Comparison of ENCODE assay signal across 16 cellular contexts in the genomic region with DNA sequence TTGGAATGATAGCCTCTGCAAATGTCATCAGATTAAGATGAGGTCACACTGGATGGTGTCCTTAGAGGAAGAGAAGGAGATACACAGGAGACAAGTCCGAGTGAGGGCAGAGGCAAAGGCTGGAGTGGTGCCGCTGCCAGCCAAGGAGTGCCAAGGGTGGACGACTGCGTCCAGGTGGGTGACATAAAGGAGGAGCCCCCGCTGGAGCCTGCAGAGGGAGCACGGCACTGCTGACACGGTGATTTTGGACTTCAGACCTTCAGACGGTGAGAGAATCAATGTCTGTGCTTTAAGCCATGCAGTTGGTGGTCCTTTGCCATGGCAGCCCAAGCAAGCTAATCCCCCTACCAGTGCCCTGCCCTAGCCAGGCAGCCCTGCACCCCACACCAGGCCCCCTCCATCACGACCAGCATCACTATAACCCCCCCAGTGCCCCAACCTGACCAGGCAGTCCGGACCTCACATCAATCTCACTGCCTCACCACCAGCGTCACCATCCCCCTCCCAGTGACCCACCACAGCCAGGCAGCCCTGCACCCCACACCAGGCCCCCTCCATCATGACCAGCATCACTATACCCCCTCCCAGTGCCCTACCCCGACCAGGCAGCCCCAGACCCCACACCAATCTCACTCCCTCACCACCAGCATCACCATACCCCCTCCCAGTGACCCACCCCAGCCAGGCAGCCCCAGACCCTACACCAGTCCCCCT.
DNase-seq lines count a peak whose midpoint lies in the region; ATAC-seq and TF ChIP-seq lines count a peak whose summit lies in the region.
"Had no signal": no experiment of that assay in that cellular context is flagged by ENCODE, and none has a peak within 500 bp of the region (broad histone marks: within the 10 kb centered on the region; RNA-seq: fewer than 3 reads in every experiment).

No MANE protein-coding gene starts in this region.

- no peaks in the 10 kb centered on the region for H3K36me3 Mint-ChIP-seq in activated T-helper 2 cell treated with anti-CD3 and anti-CD28 coated beads, Interferon-gamma antibody, Interleukin-2, Interleukin-4, amounts not matched to agents 10 μg/mL and 5 μg/mL and 100 μg/mL, durations not matched to agents 14 hours and 24 hours and 36 hours (ENCODE audit: low read depth)

- WGBS in right cardiac atrium: 78% methylated on average over 12 of the region's 12 CpGs
- WGBS in right lobe of liver (ENCODE audit: insufficient coverage, low coverage, low lambda C conversion rate, missing lambda C conversion rate): 35% methylated on average over 3 of the region's 12 CpGs

- ATAC-seq in right cardiac atrium: no peak
- ATAC-seq in right lobe of liver: no peak
- ATAC-seq in HG03039 (IDR thresholded peaks at IDR 0.05; ENCODE audit: unreplicated experiment): no peak
- ATAC-seq in GM18907 (IDR thresholded peaks at IDR 0.05; ENCODE audit: unreplicated experiment): no peak
- ATAC-seq: PC-3 had no signal

- no peaks in the 10 kb centered on the region for H3K4me1 Mint-ChIP-seq in activated T-helper 2 cell treated with anti-CD3 and anti-CD28 coated beads, Interferon-gamma antibody, Interleukin-2, Interleukin-4, amounts not matched to agents 10 μg/mL and 5 μg/mL and 100 μg/mL, durations not matched to agents 14 hours and 24 hours and 36 hours (ENCODE audit: low read depth)

- no peaks in the 10 kb centered on the region for H3K4me1 ChIP-seq in right cardiac atrium (ENCODE audit: control insufficient read depth, insufficient read depth, low read length)
- no peaks in the 10 kb centered on the region for H3K4me1 ChIP-seq in right lobe of liver

- H3K27me3 Mint-ChIP-seq in activated T-helper 2 cell treated with anti-CD3 and anti-CD28 coated beads, Interferon-gamma antibody, Interleukin-2, Interleukin-4, amounts not matched to agents 10 μg/mL and 5 μg/mL and 100 μg/mL, durations not matched to agents 14 hours and 24 hours and 36 hours (ENCODE audit: low read depth): no peaks in the 10 kb centered on the region

- intact Hi-C loops in cardiac septum (cut with DNase I): no loop called here
- intact Hi-C loops in right cardiac atrium (cut with DNase I): no loop called here
- intact Hi-C loops in right lobe of liver (cut with DNase I): no loop called here
- intact Hi-C loops in activated T-helper 2 cell treated with anti-CD3 and anti-CD28 coated beads, Interferon-gamma antibody, Interleukin-2, Interleukin-4, amounts not matched to agents 10 μg/mL and 5 μg/mL and 100 μg/mL, durations not matched to agents 14 hours and 24 hours and 36 hours (cut with micrococcal nuclease): no loop called here

- H3K9me3 ChIP-seq in right cardiac atrium (ENCODE audit: control insufficient read depth, low read length) (no peaks in the 10 kb centered on the region), right lobe of liver (no peaks in the 10 kb centered on the region)

- no peak overlapping the region for H3K4me3 Mint-ChIP-seq in activated T-helper 2 cell treated with anti-CD3 and anti-CD28 coated beads, Interferon-gamma antibody, Interleukin-2, Interleukin-4, amounts not matched to agents 10 μg/mL and 5 μg/mL and 100 μg/mL, durations not matched to agents 14 hours and 24 hours and 36 hours (ENCODE audit: low read depth)
- H3K4me3 Mint-ChIP-seq: HFFc6 had no signal

- H3K4me3 ChIP-seq in right cardiac atrium (ENCODE audit: low read length) (no peak overlapping the region), right lobe of liver (no peak overlapping the region)

- peaks cover 6% of the 10 kb centered on the region for H3K9me3 Mint-ChIP-seq in activated T-helper 2 cell treated with anti-CD3 and anti-CD28 coated beads, Interferon-gamma antibody, Interleukin-2, Interleukin-4, amounts not matched to agents 10 μg/mL and 5 μg/mL and 100 μg/mL, durations not matched to agents 14 hours and 24 hours and 36 hours

- H3K27ac ChIP-seq in right cardiac atrium (ENCODE audit: low read length) (no peak overlapping the region), right lobe of liver (no peak overlapping the region)

- TF ChIP-seq CTCF in right lobe of liver (IDR thresholded peaks at IDR 0.05): no peak

- DNase-seq in cardiac septum (ENCODE audit: low spot score) (peak; percentile 66), right cardiac atrium (no peak), right lobe of liver (peak in 2 of 3 donors; percentile 8 to 36)
- DNase-seq in stimulated activated CD8-positive, alpha-beta memory T cell treated with anti-CD3 and anti-CD28 coated beads, Interleukin-4, amount 100 ng/mL, for 48 hours: peak; percentile 9
- DNase-seq in activated T-helper 2 cell treated with anti-CD3 and anti-CD28 coated beads, Interferon-gamma antibody, Interleukin-2, Interleukin-4, amounts not matched to agents 10 μg/mL and 5 μg/mL and 100 μg/mL, durations not matched to agents 14 hours and 24 hours and 36 hours (ENCODE audit: low spot score): no peak
- DNase-seq: DMS79, GOT3, HFFc6, MM.1S, NCI-H1105, NCI-H187 treated with DMSO at 0.1 percent for 48 hours, NCI-H446, NCI-H748 treated with DMSO at 0.1 percent for 48 hours, PC-3 had no signal

- TF ChIP-seq POLR2A in right lobe of liver (IDR thresholded peaks at IDR 0.05): no peak

- no peak overlapping the region for H3K27ac Mint-ChIP-seq in activated T-helper 2 cell treated with anti-CD3 and anti-CD28 coated beads, Interferon-gamma antibody, Interleukin-2, Interleukin-4, amounts not matched to agents 10 μg/mL and 5 μg/mL and 100 μg/mL, durations not matched to agents 14 hours and 24 hours and 36 hours
- H3K27ac Mint-ChIP-seq: HFFc6 had no signal

- H3K27me3 ChIP-seq in right cardiac atrium (ENCODE audit: control insufficient read depth, insufficient read depth) (no peaks in the 10 kb centered on the region), right lobe of liver (no peaks in the 10 kb centered on the region)

- H3K36me3 ChIP-seq in right lobe of liver: no peaks in the 10 kb centered on the region

Comparison
In these comparisons a context has a peak if more than half of its experiments do, and no peak if none do; other contexts are left out.
1. DNase-seq: peak in cardiac septum (single experiment), right lobe of liver (2 of 3) and stimulated activated CD8-positive, alpha-beta memory T cell treated with anti-CD3 and anti-CD28 coated beads, Interleukin-4, amount 100 ng/mL, for 48 hours (single experiment); none in right cardiac atrium (0 of 3) and activated T-helper 2 cell treated with anti-CD3 and anti-CD28 coated beads, Interferon-gamma antibody, Interleukin-2, Interleukin-4, amounts not matched to agents 10 μg/mL and 5 μg/mL and 100 μg/mL, durations not matched to agents 14 hours and 24 hours and 36 hours (single experiment).